Comparison of ENCODE assay signal across 20 cellular contexts in the genomic region with DNA sequence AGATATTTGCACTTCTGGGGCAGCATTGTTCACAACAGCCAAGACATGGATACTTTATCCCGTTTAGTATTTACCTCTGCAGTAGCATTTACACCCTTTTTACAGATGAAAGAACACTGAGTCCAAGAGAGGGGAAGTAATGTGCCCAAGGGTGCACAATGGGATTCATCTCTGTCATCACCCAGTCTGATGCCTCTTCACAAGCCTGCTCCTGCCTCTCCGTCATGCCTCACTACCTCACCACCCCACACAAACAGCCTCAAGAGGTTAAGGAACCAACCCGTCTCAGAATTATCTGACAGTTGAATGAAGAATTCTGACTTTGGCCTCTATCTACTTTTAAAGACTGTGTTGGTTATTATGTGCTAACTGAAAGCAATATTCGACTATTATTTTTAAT.
A peak's percentile ranks its signal among the peaks of the same experiment; 100 is the strongest.
DNase-seq lines count a peak whose midpoint lies in the region; TF ChIP-seq lines count a peak whose summit lies in the region.
"Had no signal": no experiment of that assay in that cellular context is flagged by ENCODE, and none has a peak within 500 bp of the region (broad histone marks: within the 10 kb centered on the region; RNA-seq: fewer than 3 reads in every experiment).

No MANE protein-coding gene starts in this region.

- H3K4me3 Mint-ChIP-seq in HFFc6, result no peak overlapping the region
- H3K4me3 Mint-ChIP-seq: activated CD4-positive, alpha-beta memory T cell treated with anti-CD3 and anti-CD28 coated beads, Interleukin-2, amount 10 ng/mL, durations not matched to agents 7 days and 5 days; stimulated activated effector memory CD8-positive, alpha-beta T cell treated with anti-CD3 and anti-CD28 coated beads, Interleukin-12 subunit alpha, Interleukin-12 subunit beta, amount 100 ng/mL, for 72 hours had no signal

- H3K4me1 ChIP-seq in SJSA1 (replicated peaks), result peaks cover 43% of the 10 kb centered on the region

- no peaks in the 10 kb centered on the region for H3K9me3 ChIP-seq in SJSA1 (replicated peaks)
- H3K9me3 ChIP-seq: body of pancreas had no signal

- no peak overlapping the region for H3K4me3 ChIP-seq in SJSA1
- no peak overlapping the region for H3K4me3 ChIP-seq in dorsolateral prefrontal cortex
- H3K4me3 ChIP-seq: body of pancreas had no signal

- H3K27me3 Mint-ChIP-seq in HFFc6 (ENCODE audit: insufficient read depth), result peaks cover 1% of the 10 kb centered on the region; the same call in 1 of the 2 replicates

- H3K27ac ChIP-seq in SJSA1 (peak overlapping the region; percentile 87), dorsolateral prefrontal cortex (no peak overlapping the region)
- H3K27ac ChIP-seq: body of pancreas, RWPE1 had no signal

- H3K27ac Mint-ChIP-seq in HFFc6, result peak overlapping the region; percentile 83
- H3K27ac Mint-ChIP-seq: activated CD4-positive, alpha-beta memory T cell treated with anti-CD3 and anti-CD28 coated beads, Interleukin-2, amount 10 ng/mL, durations not matched to agents 7 days and 5 days; stimulated activated effector memory CD8-positive, alpha-beta T cell treated with anti-CD3 and anti-CD28 coated beads, Interleukin-12 subunit alpha, Interleukin-12 subunit beta, amount 100 ng/mL, for 72 hours had no signal

- TF ChIP-seq CTCF in HFFc6 (IDR thresholded peaks at IDR 0.05) (no peak), dorsolateral prefrontal cortex (IDR thresholded peaks at IDR 0.05 in 54 of 56, conservative IDR thresholded peaks at IDR 0.05 in 2 of 56; ENCODE audit: low read depth in 1 of 56, partially characterized antibody in 56 of 56) (no peak)

- no peaks in the 10 kb centered on the region for H3K36me3 ChIP-seq in SJSA1

- H3K27me3 ChIP-seq in SJSA1 (replicated peaks), result no peaks in the 10 kb centered on the region
- no peaks in the 10 kb centered on the region for H3K27me3 ChIP-seq in dorsolateral prefrontal cortex
- H3K27me3 ChIP-seq: body of pancreas had no signal

- intact Hi-C loops in dorsolateral prefrontal cortex (cut with DNase I), result no loop called here

- peaks cover 13% of the 10 kb centered on the region for H3K9me3 Mint-ChIP-seq in HFFc6
- H3K9me3 Mint-ChIP-seq: activated CD4-positive, alpha-beta memory T cell treated with anti-CD3 and anti-CD28 coated beads, Interleukin-2, amount 10 ng/mL, durations not matched to agents 7 days and 5 days had no signal

- in situ Hi-C loops in Caki2 (cut with HindIII; ENCODE audit: low pct_unique_long_range_greater_than_20kb, low sequenced_read_pairs), result no loop called here

- H3K36me3 Mint-ChIP-seq in HFFc6 (ENCODE audit: low read depth), result peaks cover 14% of the 10 kb centered on the region
- H3K36me3 Mint-ChIP-seq: stimulated activated effector memory CD8-positive, alpha-beta T cell treated with anti-CD3 and anti-CD28 coated beads, Interleukin-12 subunit alpha, Interleukin-12 subunit beta, amount 100 ng/mL, for 72 hours had no signal

- peak; percentile 82 for DNase-seq in Caki2 (ENCODE audit: low read depth)
- no peak for DNase-seq in HFFc6
- no peak for DNase-seq in SJSA1 (ENCODE audit: low read depth in 1 of 2, low spot score in 2 of 2)
- peak; percentile 91 for DNase-seq in kidney tubule cell (ENCODE audit: low spot score)
- no peak for DNase-seq in dorsolateral prefrontal cortex
- no peak for DNase-seq in activated T-cell treated with anti-CD3 and anti-CD28 coated beads, Interleukin-2, amount 50 U/mL, for 1 hour
- DNase-seq in A172 (ENCODE audit: low spot score), result no peak
- no peak for DNase-seq in T-helper 9 cell
- DNase-seq: activated CD4-positive, alpha-beta memory T cell treated with anti-CD3 and anti-CD28 coated beads, Interleukin-2, amount 10 ng/mL, durations not matched to agents 7 days and 5 days; activated effector memory CD4-positive, alpha-beta T cell treated with Interleukin-2 at 50 U/mL for 16 hours; AML-193; body of pancreas; effector memory CD4-positive, alpha-beta T cell; kidney; NCI-H1048; retina; stimulated activated CD4-positive, alpha-beta T cell treated with anti-CD3 and anti-CD28 coated beads, Interleukin-4, amount 100 ng/mL, for 24 hours; T1000 had no signal

- peaks cover 61% of the 10 kb centered on the region for H3K4me1 Mint-ChIP-seq in HFFc6 (ENCODE audit: low read depth)
- H3K4me1 Mint-ChIP-seq: activated CD4-positive, alpha-beta memory T cell treated with anti-CD3 and anti-CD28 coated beads, Interleukin-2, amount 10 ng/mL, durations not matched to agents 7 days and 5 days; stimulated activated effector memory CD8-positive, alpha-beta T cell treated with anti-CD3 and anti-CD28 coated beads, Interleukin-12 subunit alpha, Interleukin-12 subunit beta, amount 100 ng/mL, for 72 hours had no signal

Comparison
In these comparisons a context has a peak if more than half of its experiments do, and no peak if none do; other contexts are left out.
1. DNase-seq: peak in Caki2 (single experiment) and kidney tubule cell (single experiment); none in HFFc6 (single experiment), SJSA1 (0 of 2), dorsolateral prefrontal cortex (0 of 10), activated T-cell treated with anti-CD3 and anti-CD28 coated beads, Interleukin-2, amount 50 U/mL, for 1 hour (single experiment), A172 (single experiment) and T-helper 9 cell (single experiment).